9 cellular contexts compared by ENCODE assay signal in genomic region chr13:32426981-32427851, GRCh38. TPM values are rescaled to one million over a fixed set of nuclear protein-coding genes. Genes with fewer than 3 reads are reported as not detected.
DNase-seq lines count a peak whose midpoint lies in the region; ATAC-seq and TF ChIP-seq lines count a peak whose summit lies in the region.
"Had no signal": no experiment of that assay in that cellular context is flagged by ENCODE, and none has a peak within 500 bp of the region (broad histone marks: within the 10 kb centered on the region; RNA-seq: fewer than 3 reads in every experiment).

No MANE protein-coding gene starts in this region.

- H3K4me1 ChIP-seq in heart right ventricle, result peaks cover 0 to 59% (median 26%) of the 10 kb centered on the region in 9 donors

- POLR2A ChIA-PET in AG04450 (lab: Yijun Ruan, JAX), result interaction anchor here (0.5 to 1.0 kb wide), 2 partner anchors 14 to 19 kb away, joined by 3 read pairs; no protein-coding TSS in a partner anchor

- no peak overlapping the region for H3K27ac ChIP-seq in AG04450 (ENCODE audit: low read depth, low read length)
- peak overlapping the region; percentile 82 to 97 (median 86) for H3K27ac ChIP-seq in heart right ventricle

- peak overlapping the region; percentile 62 for H3K4me3 ChIP-seq in AG04450 (ENCODE audit: low read depth, low read length)
- H3K4me3 ChIP-seq in heart right ventricle, result peak overlapping the region; percentile 26 to 84 (median 77)

- no peaks in the 10 kb centered on the region for H3K27me3 ChIP-seq in AG04450 (ENCODE audit: control insufficient read depth, insufficient read depth, low read length)
- no peaks in the 10 kb centered on the region for H3K27me3 ChIP-seq in heart right ventricle

- CTCF ChIA-PET in AG04450 (lab: Charles Lee), result interaction anchor here (0.6 kb wide), 1 partner anchor 208 kb away, joined by 3 read pairs; no protein-coding TSS in a partner anchor

- TF ChIP-seq CTCF in AG04450 (IDR thresholded peaks at IDR 0.05; ENCODE audit: low read depth, low read length), result no peak
- no peak for TF ChIP-seq CTCF in heart right ventricle (IDR thresholded peaks at IDR 0.05)

- peaks cover 0 to 26% (median 0%) of the 10 kb centered on the region in 9 donors for H3K36me3 ChIP-seq in heart right ventricle

- ATAC-seq in GM18870 (IDR thresholded peaks at IDR 0.05; ENCODE audit: unreplicated experiment) (peak; percentile 3), HG03135 (IDR thresholded peaks at IDR 0.05; ENCODE audit: unreplicated experiment) (peak; percentile 10), heart right ventricle (peak; percentile 27 to 59 (median 32))
- ATAC-seq: HCT116 had no signal

- no peaks in the 10 kb centered on the region; the same call in 1 of the 2 replicates for H3K9me3 ChIP-seq in AG04450 (ENCODE audit: control insufficient read depth, insufficient read depth, low read length)
- H3K9me3 ChIP-seq in heart right ventricle, result no peaks in the 10 kb centered on the region

- 1 to 2% methylated on average over 87 to 90 of the region's 90 CpGs for WGBS in heart right ventricle, 2 donors

- intact Hi-C loops in heart right ventricle (cut with DNase I), result loop anchor here in 4 of 10 donors (2.0 to 10.0 kb wide), 3 partner anchors 102 to 112 kb away; partner anchors contain the start of gene N4BP2L2 (in 4 of the 4)
- intact Hi-C loops in posterior vena cava (cut with DNase I), result no loop called here

- DNase-seq in AG04450 (ENCODE audit: low read depth, low spot score), result no peak
- peak; percentile 10 for DNase-seq in SHP77 treated with DMSO at 0.1 percent for 48 hours (lab: John Stamatoyannopoulos, UW)
- DNase-seq in activated naive CD4-positive, alpha-beta T cell treated with anti-CD3 and anti-CD28 coated beads, Interleukin-2, amount 50 U/mL, for 16 hours, result peak; percentile 69
- DNase-seq in heart right ventricle, result peak; percentile 31 to 34
- DNase-seq in posterior vena cava (ENCODE audit: low spot score), result peak; percentile 85
- DNase-seq in SKM-1 treated with dmso at 0.1 percent for 144 hours (lab: John Stamatoyannopoulos, UW; ENCODE audit: unreplicated experiment), result no peak

RNA-seq across cellular contexts. Expression of gene N4BP2L1, which starts 0.7 kb away (rescaled TPM):
- polyA plus RNA-seq in AG04450 (2011; rRNA removed) (0.88 and 1.8 TPM in 2 replicates), heart right ventricle (10 to 100 TPM in 1 of 2 donors, 1 to 10 TPM in 1; 3.2 to 14.9 TPM)
- polyA minus RNA-seq in AG04450 (2011; rRNA and poly(A)+ RNA removed), result 1.0 and 1.5 TPM in 2 replicates
- total RNA-seq in heart right ventricle (10 to 100 TPM in 1 of 10 donors, 1 to 10 TPM in 9; 2.5 to 10.6 (median 4.0) TPM), posterior vena cava (10 to 100 TPM; 10.1 to 10.4 TPM)

Comparison
In these comparisons a context has a peak if more than half of its experiments do, and no peak if none do; other contexts are left out.
1. DNase-seq: peak in SHP77 treated with DMSO at 0.1 percent for 48 hours (single experiment), activated naive CD4-positive, alpha-beta T cell treated with anti-CD3 and anti-CD28 coated beads, Interleukin-2, amount 50 U/mL, for 16 hours (single experiment), heart right ventricle (2 of 2) and posterior vena cava (single experiment); none in AG04450 (single experiment) and SKM-1 treated with dmso at 0.1 percent for 144 hours (single experiment).
2. Peak in every context shown above with its lines, with median percentiles within 50 percentile points of each other: ATAC-seq.